16 cellular contexts compared by ENCODE assay signal in the genomic region with DNA sequence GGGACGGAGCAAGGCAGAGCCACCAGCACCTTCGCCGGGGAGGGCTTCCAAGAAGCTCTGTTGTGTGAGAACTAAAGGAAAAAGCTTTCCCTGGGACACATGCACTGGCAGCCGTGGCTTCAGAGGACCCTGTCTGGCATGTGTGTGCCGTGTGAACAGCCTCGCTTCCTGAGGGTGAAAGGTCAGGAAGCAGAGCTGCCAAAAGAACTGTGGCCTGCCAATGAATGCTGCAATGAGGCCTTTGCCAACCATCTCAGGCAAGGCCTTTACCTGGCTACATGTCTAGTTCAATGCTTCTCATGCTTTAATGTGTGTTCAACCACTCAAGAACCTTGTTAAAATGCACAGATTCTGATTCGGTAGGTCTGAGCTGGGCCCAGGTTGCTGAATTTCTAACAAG. TPM values are rescaled to one million over a fixed set of nuclear protein-coding genes. Genes with fewer than 3 reads are reported as not detected.
DNase-seq lines count a peak whose midpoint lies in the region; TF ChIP-seq lines count a peak whose summit lies in the region.
"Had no signal": no experiment of that assay in that cellular context is flagged by ENCODE, and none has a peak within 500 bp of the region (broad histone marks: within the 10 kb centered on the region; RNA-seq: fewer than 3 reads in every experiment).

No MANE protein-coding gene starts in this region.

- peak overlapping the region; percentile 51 for H3K4me3 Mint-ChIP-seq in endothelial cell (ENCODE audit: unreplicated experiment)
- H3K4me3 Mint-ChIP-seq: B cell; CD4-positive, alpha-beta T cell; GM23338 had no signal

- TF ChIP-seq RAD21 in liver (IDR thresholded peaks at IDR 0.05), result peak; percentile 38 to 66

- peaks cover 11% of the 10 kb centered on the region for H3K27me3 Mint-ChIP-seq in endothelial cell (ENCODE audit: unreplicated experiment)
- H3K27me3 Mint-ChIP-seq: B cell; CD4-positive, alpha-beta T cell had no signal

- H3K4me1 ChIP-seq in adrenal gland (replicated peaks in 1 of 2) (peaks cover 0 to 2% of the 10 kb centered on the region in 2 donors), liver (ENCODE audit: control insufficient read depth in 4 of 4, insufficient read depth in 4 of 4, low read length in 3 of 4) (peaks cover 3 to 42% (median 31%) of the 10 kb centered on the region in 4 donors), testis (no peaks in the 10 kb centered on the region)

- peaks cover 84% of the 10 kb centered on the region for H3K36me3 Mint-ChIP-seq in endothelial cell (ENCODE audit: low read depth, unreplicated experiment)

- TF ChIP-seq CTCF in adrenal gland (IDR thresholded peaks at IDR 0.05) (no peak), endothelial cell (IDR thresholded peaks at IDR 0.05; ENCODE audit: unreplicated experiment) (no peak), liver (IDR thresholded peaks at IDR 0.05; ENCODE audit: low read depth, low read length, missing input control) (no peak), testis (IDR thresholded peaks at IDR 0.05) (no peak)

- no peaks in the 10 kb centered on the region for H3K4me1 Mint-ChIP-seq in endothelial cell (ENCODE audit: unreplicated experiment)
- H3K4me1 Mint-ChIP-seq: B cell, GM23338 had no signal

- H3K27ac ChIP-seq in adrenal gland (peak overlapping the region in 3 of 5 donors; percentile 14 to 49 (median 15)), liver (ENCODE audit: low read depth in 1 of 2, low read length in 2 of 2) (peak overlapping the region; percentile 61 to 66), testis (no peak overlapping the region)

- H3K27me3 ChIP-seq in adrenal gland (no peaks in the 10 kb centered on the region), liver (ENCODE audit: control insufficient read depth in 4 of 4, insufficient read depth in 4 of 4, low read length in 3 of 4) (no peaks in the 10 kb centered on the region), testis (no peaks in the 10 kb centered on the region)

- no peak for TF ChIP-seq POLR2A in adrenal gland (IDR thresholded peaks at IDR 0.05)
- TF ChIP-seq POLR2A in testis (IDR thresholded peaks at IDR 0.05), result no peak

- H3K4me3 ChIP-seq in adrenal gland, result no peak overlapping the region
- H3K4me3 ChIP-seq in liver (ENCODE audit: low read depth in 1 of 3, low read length in 3 of 3), result no peak overlapping the region
- H3K4me3 ChIP-seq in testis, result no peak overlapping the region
- H3K4me3 ChIP-seq: GM23338 had no signal

- H3K27ac Mint-ChIP-seq in endothelial cell (ENCODE audit: unreplicated experiment), result no peak overlapping the region
- H3K27ac Mint-ChIP-seq: B cell; CD4-positive, alpha-beta T cell had no signal

- intact Hi-C loops in adrenal gland (cut with DNase I) (no loop called here), testis (cut with DNase I; ENCODE audit: low total_unique reads) (no loop called here)

- peak; percentile 80 for DNase-seq in DMS79 treated with DMSO at 0.1 percent for 48 hours (lab: John Stamatoyannopoulos, UW)
- DNase-seq in adrenal gland, result no peak
- DNase-seq in endothelial cell (ENCODE audit: low spot score), result no peak
- DNase-seq in stimulated activated naive CD4-positive, alpha-beta T cell treated with Interleukin-2 at 50 U/mL for 16 hours (lab: John Stamatoyannopoulos, UW), result no peak
- DNase-seq in activated effector memory CD4-positive, alpha-beta T cell treated with Interleukin-2 at 50 U/mL for 16 hours, result no peak
- DNase-seq in NOMO-1 (lab: John Stamatoyannopoulos, UW; ENCODE audit: unreplicated experiment in 2 of 2), result no peak
- no peak for DNase-seq in testis
- DNase-seq: C1 segment of cervical spinal cord; Calu3; CD4-positive, alpha-beta T cell; DMS 273 treated with DMSO at 0.1 percent for 48 hours; EL; H7 had no signal

- peaks cover 0 to 100% of the 10 kb centered on the region in 2 donors for H3K36me3 ChIP-seq in adrenal gland (replicated peaks in 1 of 2)
- H3K36me3 ChIP-seq in liver (ENCODE audit: control insufficient read depth in 4 of 4, insufficient read depth in 3 of 4, low read depth in 1 of 4, low read length in 3 of 4), result peaks cover 27 to 95% (median 82%) of the 10 kb centered on the region in 4 donors
- no peaks in the 10 kb centered on the region for H3K36me3 ChIP-seq in testis (ENCODE audit: low read depth, missing control alignments)

- H3K9me3 ChIP-seq in adrenal gland (replicated peaks in 1 of 3) (no peaks in the 10 kb centered on the region), liver (ENCODE audit: control insufficient read depth in 4 of 4, low read length in 3 of 4) (no peaks in the 10 kb centered on the region), testis (no peaks in the 10 kb centered on the region)

- H3K9me3 Mint-ChIP-seq in endothelial cell (ENCODE audit: unreplicated experiment), result no peaks in the 10 kb centered on the region
- H3K9me3 Mint-ChIP-seq: CD4-positive, alpha-beta T cell; GM23338 had no signal

- no peak overlapping the region for H3K9ac ChIP-seq in liver (ENCODE audit: low read depth in 1 of 2, low read length in 2 of 2)

- 68 to 78% (median 74%) methylated on average over 5 to 7 of the region's 7 CpGs for WGBS in adrenal gland, 4 donors
- 31% methylated on average over 7 of the region's 7 CpGs for WGBS in liver
- WGBS in testis, 2 donors, result 83% methylated on average over 7 of the region's 7 CpGs

TF ChIP-seq in liver, 16 proteins besides CTCF, POLR2A, EP300 and RAD21:
- peak; percentile 12 for TF ChIP-seq FOXA1 (IDR thresholded peaks at IDR 0.05)
- TF ChIP-seq, protein P1, sequence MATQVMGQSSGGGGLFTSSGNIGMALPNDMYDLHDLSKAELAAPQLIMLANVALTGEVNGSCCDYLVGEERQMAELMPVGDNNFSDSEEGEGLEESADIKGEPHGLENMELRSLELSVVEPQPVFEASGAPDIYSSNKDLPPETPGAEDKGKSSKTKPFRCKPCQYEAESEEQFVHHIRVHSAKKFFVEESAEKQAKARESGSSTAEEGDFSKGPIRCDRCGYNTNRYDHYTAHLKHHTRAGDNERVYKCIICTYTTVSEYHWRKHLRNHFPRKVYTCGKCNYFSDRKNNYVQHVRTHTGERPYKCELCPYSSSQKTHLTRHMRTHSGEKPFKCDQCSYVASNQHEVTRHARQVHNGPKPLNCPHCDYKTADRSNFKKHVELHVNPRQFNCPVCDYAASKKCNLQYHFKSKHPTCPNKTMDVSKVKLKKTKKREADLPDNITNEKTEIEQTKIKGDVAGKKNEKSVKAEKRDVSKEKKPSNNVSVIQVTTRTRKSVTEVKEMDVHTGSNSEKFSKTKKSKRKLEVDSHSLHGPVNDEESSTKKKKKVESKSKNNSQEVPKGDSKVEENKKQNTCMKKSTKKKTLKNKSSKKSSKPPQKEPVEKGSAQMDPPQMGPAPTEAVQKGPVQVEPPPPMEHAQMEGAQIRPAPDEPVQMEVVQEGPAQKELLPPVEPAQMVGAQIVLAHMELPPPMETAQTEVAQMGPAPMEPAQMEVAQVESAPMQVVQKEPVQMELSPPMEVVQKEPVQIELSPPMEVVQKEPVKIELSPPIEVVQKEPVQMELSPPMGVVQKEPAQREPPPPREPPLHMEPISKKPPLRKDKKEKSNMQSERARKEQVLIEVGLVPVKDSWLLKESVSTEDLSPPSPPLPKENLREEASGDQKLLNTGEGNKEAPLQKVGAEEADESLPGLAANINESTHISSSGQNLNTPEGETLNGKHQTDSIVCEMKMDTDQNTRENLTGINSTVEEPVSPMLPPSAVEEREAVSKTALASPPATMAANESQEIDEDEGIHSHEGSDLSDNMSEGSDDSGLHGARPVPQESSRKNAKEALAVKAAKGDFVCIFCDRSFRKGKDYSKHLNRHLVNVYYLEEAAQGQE (IDR thresholded peaks at IDR 0.05), result no peak
- TF ChIP-seq FOXA2 (IDR thresholded peaks at IDR 0.05), result no peak
- TF ChIP-seq NR2F2 (IDR thresholded peaks at IDR 0.05), result peak; percentile 95
- TF ChIP-seq, protein P2, sequence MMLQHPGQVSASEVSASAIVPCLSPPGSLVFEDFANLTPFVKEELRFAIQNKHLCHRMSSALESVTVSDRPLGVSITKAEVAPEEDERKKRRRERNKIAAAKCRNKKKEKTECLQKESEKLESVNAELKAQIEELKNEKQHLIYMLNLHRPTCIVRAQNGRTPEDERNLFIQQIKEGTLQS (IDR thresholded peaks at IDR 0.05), result peak; percentile 46
- TF ChIP-seq TAF1 (conservative IDR thresholded peaks at IDR 0.05), result no peak
- TF ChIP-seq GABPA (IDR thresholded peaks at IDR 0.05 in 1 of 2, conservative IDR thresholded peaks at IDR 0.05 in 1 of 2), result peak in 1 of 2 donors; percentile 33
- TF ChIP-seq SP1 (IDR thresholded peaks at IDR 0.05), result peak; percentile 70
- peak; percentile 89 to 95 for TF ChIP-seq RXRA (IDR thresholded peaks at IDR 0.05)
- TF ChIP-seq, protein P3, sequence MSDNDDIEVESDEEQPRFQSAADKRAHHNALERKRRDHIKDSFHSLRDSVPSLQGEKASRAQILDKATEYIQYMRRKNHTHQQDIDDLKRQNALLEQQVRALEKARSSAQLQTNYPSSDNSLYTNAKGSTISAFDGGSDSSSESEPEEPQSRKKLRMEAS (IDR thresholded peaks at IDR 0.05), result peak; percentile 91
- TF ChIP-seq HNF4A (conservative IDR thresholded peaks at IDR 0.05), result peak; percentile 75 to 88
- TF ChIP-seq EGR1 (IDR thresholded peaks at IDR 0.05; ENCODE audit: low read depth in 2 of 2), result peak in 1 of 2 donors; percentile 36
- TF ChIP-seq, protein P4, sequence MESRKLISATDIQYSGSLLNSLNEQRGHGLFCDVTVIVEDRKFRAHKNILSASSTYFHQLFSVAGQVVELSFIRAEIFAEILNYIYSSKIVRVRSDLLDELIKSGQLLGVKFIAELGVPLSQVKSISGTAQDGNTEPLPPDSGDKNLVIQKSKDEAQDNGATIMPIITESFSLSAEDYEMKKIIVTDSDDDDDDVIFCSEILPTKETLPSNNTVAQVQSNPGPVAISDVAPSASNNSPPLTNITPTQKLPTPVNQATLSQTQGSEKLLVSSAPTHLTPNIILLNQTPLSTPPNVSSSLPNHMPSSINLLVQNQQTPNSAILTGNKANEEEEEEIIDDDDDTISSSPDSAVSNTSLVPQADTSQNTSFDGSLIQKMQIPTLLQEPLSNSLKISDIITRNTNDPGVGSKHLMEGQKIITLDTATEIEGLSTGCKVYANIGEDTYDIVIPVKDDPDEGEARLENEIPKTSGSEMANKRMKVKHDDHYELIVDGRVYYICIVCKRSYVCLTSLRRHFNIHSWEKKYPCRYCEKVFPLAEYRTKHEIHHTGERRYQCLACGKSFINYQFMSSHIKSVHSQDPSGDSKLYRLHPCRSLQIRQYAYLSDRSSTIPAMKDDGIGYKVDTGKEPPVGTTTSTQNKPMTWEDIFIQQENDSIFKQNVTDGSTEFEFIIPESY (IDR thresholded peaks at IDR 0.05), result peak; percentile 67
- TF ChIP-seq HNF4G (IDR thresholded peaks at IDR 0.05), result peak; percentile 48
- peak; percentile 66 for TF ChIP-seq YY1 (IDR thresholded peaks at IDR 0.05)
- peak; percentile 58 to 72 for TF ChIP-seq JUND (IDR thresholded peaks at IDR 0.05)

RNA-seq across cellular contexts. Expression of a gene that starts 53.5 kb away (rescaled TPM):
- total RNA-seq in adrenal gland (10 to 100 TPM in 5 of 8 donors, 1 to 10 TPM in 3; 8.1 to 28.2 (median 12.5) TPM), endothelial cell (ENCODE audit: unreplicated experiment) (2.3 TPM), liver (1 to 10 TPM; 1.3 to 2.1 TPM), testis (1 to 10 TPM; 3.7 to 4.0 TPM)
- polyA plus RNA-seq in adrenal gland (10 to 100 TPM in 2 of 3 donors, 1 to 10 TPM in 1; 8.5 to 36.5 (median 14.0) TPM), liver (under 1 TPM; 0.62 to 0.76 TPM), testis (ENCODE audit: insufficient read depth, low read depth, low replicate concordance) (5.0 TPM)

Comparison
In these comparisons a context has a peak if more than half of its experiments do, and no peak if none do; other contexts are left out.
1. H3K27ac ChIP-seq: peak in adrenal gland (3 of 5) and liver (2 of 2); none in testis (0 of 2).